36 cellular contexts compared by ENCODE assay signal in the genomic region with DNA sequence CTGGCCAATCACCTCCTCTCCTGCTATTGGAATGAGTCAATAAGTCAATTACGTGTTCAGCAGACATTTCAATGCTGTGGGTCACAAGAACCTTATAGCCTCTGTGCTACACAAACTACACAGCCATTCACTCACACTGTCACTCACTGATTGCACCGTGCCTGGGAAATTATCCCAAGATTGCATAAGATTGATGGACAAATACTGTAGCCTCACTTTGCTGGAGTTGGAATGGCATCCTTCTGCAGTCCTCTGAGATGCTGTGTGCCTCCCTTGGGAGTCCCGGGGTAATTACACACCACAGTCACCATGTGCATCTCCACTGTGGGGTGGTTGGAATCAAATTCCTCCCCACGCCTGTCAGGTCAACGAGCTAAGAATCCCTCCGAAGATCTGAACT.
"Had no signal": no experiment of that assay in that cellular context is flagged by ENCODE, and none has a peak within 500 bp of the region (broad histone marks: within the 10 kb centered on the region; RNA-seq: fewer than 3 reads in every experiment).

No MANE protein-coding gene starts in this region.

- H3K27me3 ChIP-seq: adrenal gland, body of pancreas, cardiac muscle cell, colonic mucosa, esophagus muscularis mucosa, gastroesophageal sphincter, heart right ventricle had no signal

- H3K4me1 Mint-ChIP-seq: T-helper 17 cell had no signal

- H3K27ac Mint-ChIP-seq: activated CD4-positive, alpha-beta memory T cell treated with anti-CD3 and anti-CD28 coated beads, Interleukin-2, amount 10 ng/mL, durations not matched to agents 7 days and 5 days; activated CD4-positive, alpha-beta T cell treated with anti-CD3 and anti-CD28 coated beads for 36 hours; activated naive CD4-positive, alpha-beta T cell treated with anti-CD3 and anti-CD28 coated beads for 36 hours; activated naive CD4-positive, alpha-beta T cell treated with anti-CD3 and anti-CD28 coated beads, Interleukin-2, amount 50 U/mL, for 24 hours; activated naive CD8-positive, alpha-beta T cell treated with anti-CD3 and anti-CD28 coated beads for 36 hours; activated naive CD8-positive, alpha-beta T cell treated with anti-CD3 and anti-CD28 coated beads, Interleukin-2, amount 50 U/mL, for 24 hours; activated T-helper 1 cell treated with anti-CD3 and anti-CD28 coated beads, Interleukin-12 subunit alpha, Interleukin-12 subunit beta, Interleukin-2, Interleukin-4 antibody, amounts not matched to agents 30 ng/mL and 10 ng/mL and 1 ng/mL, durations not matched to agents 14 hours and 24 hours and 36 hours; activated T-helper 2 cell treated with anti-CD3 and anti-CD28 coated beads, Interferon-gamma antibody, Interleukin-2, Interleukin-4, amounts not matched to agents 10 μg/mL and 5 μg/mL and 100 μg/mL, durations not matched to agents 14 hours and 24 hours and 36 hours; dendritic cell treated with granulocyte-macrophage colony-stimulating factor and Interleukin-4, amounts not matched to agents 40 ng/mL and 50 ng/mL, for 4 days; effector memory CD8-positive, alpha-beta T cell; T-helper 17 cell; T-helper 2 cell treated with Interferon-gamma antibody and Interleukin-4, amounts not matched to agents 5 μg/mL and 100 μg/mL, for 36 hours had no signal

- DNase-seq: activated CD4-positive, alpha-beta memory T cell treated with anti-CD3 and anti-CD28 coated beads, Interleukin-2, amount 10 ng/mL, durations not matched to agents 7 days and 5 days; activated CD4-positive, alpha-beta T cell treated with anti-CD3 and anti-CD28 coated beads for 36 hours; activated CD4-positive, alpha-beta T cell treated with anti-CD3 and anti-CD28 coated beads, Interleukin-2, amount 10 ng/mL, durations not matched to agents 7 days and 5 days; activated CD4-positive, alpha-beta T cell treated with anti-CD3 and anti-CD28 coated beads, Interleukin-2, amount 50 U/mL, for 4 hours; activated CD4-positive, CD25-positive, alpha-beta regulatory T cell; activated CD4-positive, CD25-positive, alpha-beta regulatory T cell treated with anti-CD3 and anti-CD28 coated beads, Interleukin-2, amount 50 U/mL, for 72 hours; activated effector memory CD4-positive, alpha-beta T cell treated with anti-CD3 and anti-CD28 coated beads, Interleukin-2, amount 50 U/mL, for 16 hours; activated naive CD4-positive, alpha-beta T cell treated with anti-CD3 and anti-CD28 coated beads for 36 hours; activated naive CD8-positive, alpha-beta T cell treated with anti-CD3 and anti-CD28 coated beads for 36 hours; activated naive CD8-positive, alpha-beta T cell treated with anti-CD3 and anti-CD28 coated beads, Interleukin-2, amount 50 U/mL, for 24 hours; activated T-cell treated with anti-CD3 and anti-CD28 coated beads, Interleukin-2, amount 50 U/mL, for 1 hour; activated T-cell treated with anti-CD3 and anti-CD28 coated beads, Interleukin-2, amount 50 U/mL, for 48 hours; adrenal gland; amygdala; aorta; body of pancreas; central memory CD4-positive, alpha-beta T cell; cerebellar nuclear complex; colonic mucosa; dorsolateral prefrontal cortex; effector CD4-positive, alpha-beta T cell; effector memory CD8-positive, alpha-beta T cell; erythroblast; foreskin melanocyte; heart right ventricle; T-helper 1 cell; T-helper 17 cell; T1000 had no signal

- H3K27me3 Mint-ChIP-seq: activated CD4-positive, alpha-beta memory T cell treated with anti-CD3 and anti-CD28 coated beads, Interleukin-2, amount 10 ng/mL, durations not matched to agents 7 days and 5 days; activated CD4-positive, alpha-beta T cell treated with anti-CD3 and anti-CD28 coated beads for 36 hours; activated naive CD8-positive, alpha-beta T cell treated with anti-CD3 and anti-CD28 coated beads for 36 hours; activated naive CD8-positive, alpha-beta T cell treated with anti-CD3 and anti-CD28 coated beads, Interleukin-2, amount 50 U/mL, for 24 hours; dendritic cell treated with granulocyte-macrophage colony-stimulating factor and Interleukin-4, amounts not matched to agents 40 ng/mL and 50 ng/mL, for 4 days; T-helper 17 cell had no signal

- H3K27ac ChIP-seq: adrenal gland, body of pancreas, cardiac muscle cell, colonic mucosa, dorsolateral prefrontal cortex, esophagus muscularis mucosa, gastroesophageal sphincter, heart right ventricle had no signal

- H3K36me3 ChIP-seq: adrenal gland, cardiac muscle cell, colonic mucosa, esophagus muscularis mucosa, gastroesophageal sphincter, heart right ventricle had no signal

- ATAC-seq: activated CD4-positive, alpha-beta T cell treated with anti-CD3 and anti-CD28 coated beads for 36 hours; activated naive CD8-positive, alpha-beta T cell treated with anti-CD3 and anti-CD28 coated beads, Interleukin-2, amount 50 U/mL, for 24 hours; body of pancreas; effector memory CD8-positive, alpha-beta T cell; gastroesophageal sphincter; heart right ventricle; T-helper 17 cell had no signal

- H3K9me3 Mint-ChIP-seq: activated naive CD4-positive, alpha-beta T cell treated with anti-CD3 and anti-CD28 coated beads for 36 hours; activated naive CD4-positive, alpha-beta T cell treated with anti-CD3 and anti-CD28 coated beads, Interleukin-2, amount 50 U/mL, for 24 hours; activated naive CD8-positive, alpha-beta T cell treated with anti-CD3 and anti-CD28 coated beads for 36 hours; activated naive CD8-positive, alpha-beta T cell treated with anti-CD3 and anti-CD28 coated beads, Interleukin-2, amount 50 U/mL, for 24 hours; activated T-helper 1 cell treated with anti-CD3 and anti-CD28 coated beads, Interleukin-12 subunit alpha, Interleukin-12 subunit beta, Interleukin-2, Interleukin-4 antibody, amounts not matched to agents 30 ng/mL and 10 ng/mL and 1 ng/mL, durations not matched to agents 14 hours and 24 hours and 36 hours; activated T-helper 2 cell treated with anti-CD3 and anti-CD28 coated beads, Interferon-gamma antibody, Interleukin-2, Interleukin-4, amounts not matched to agents 10 μg/mL and 5 μg/mL and 100 μg/mL, durations not matched to agents 14 hours and 24 hours and 36 hours; dendritic cell treated with granulocyte-macrophage colony-stimulating factor and Interleukin-4, amounts not matched to agents 40 ng/mL and 50 ng/mL, for 4 days had no signal

- H3K4me3 Mint-ChIP-seq: activated CD4-positive, alpha-beta memory T cell treated with anti-CD3 and anti-CD28 coated beads, Interleukin-2, amount 10 ng/mL, durations not matched to agents 7 days and 5 days; activated CD4-positive, alpha-beta T cell treated with anti-CD3 and anti-CD28 coated beads for 36 hours; activated CD4-positive, alpha-beta T cell treated with anti-CD3 and anti-CD28 coated beads, Interleukin-2, amount 10 ng/mL, durations not matched to agents 7 days and 5 days; activated naive CD4-positive, alpha-beta T cell treated with anti-CD3 and anti-CD28 coated beads for 36 hours; activated naive CD4-positive, alpha-beta T cell treated with anti-CD3 and anti-CD28 coated beads, Interleukin-2, amount 50 U/mL, for 24 hours; activated naive CD8-positive, alpha-beta T cell treated with anti-CD3 and anti-CD28 coated beads for 36 hours; activated naive CD8-positive, alpha-beta T cell treated with anti-CD3 and anti-CD28 coated beads, Interleukin-2, amount 50 U/mL, for 24 hours; activated T-helper 1 cell treated with anti-CD3 and anti-CD28 coated beads, Interleukin-12 subunit alpha, Interleukin-12 subunit beta, Interleukin-2, Interleukin-4 antibody, amounts not matched to agents 30 ng/mL and 10 ng/mL and 1 ng/mL, durations not matched to agents 14 hours and 24 hours and 36 hours; dendritic cell treated with granulocyte-macrophage colony-stimulating factor and Interleukin-4, amounts not matched to agents 40 ng/mL and 50 ng/mL, for 4 days; effector memory CD8-positive, alpha-beta T cell; T-helper 17 cell; T-helper 2 cell treated with Interferon-gamma antibody and Interleukin-4, amounts not matched to agents 5 μg/mL and 100 μg/mL, for 36 hours had no signal

- H3K36me3 Mint-ChIP-seq: activated naive CD4-positive, alpha-beta T cell treated with anti-CD3 and anti-CD28 coated beads, Interleukin-2, amount 50 U/mL, for 24 hours; activated naive CD8-positive, alpha-beta T cell treated with anti-CD3 and anti-CD28 coated beads for 36 hours had no signal

- H3K4me1 ChIP-seq: adrenal gland, body of pancreas, colonic mucosa, gastroesophageal sphincter had no signal

- H3K4me3 ChIP-seq: adrenal gland, body of pancreas, cardiac muscle cell, colonic mucosa, dorsolateral prefrontal cortex, esophagus muscularis mucosa, gastroesophageal sphincter, heart right ventricle had no signal

- H3K9me3 ChIP-seq: adrenal gland, body of pancreas, colonic mucosa, esophagus muscularis mucosa, gastroesophageal sphincter, heart right ventricle had no signal
